In the genomic region with DNA sequence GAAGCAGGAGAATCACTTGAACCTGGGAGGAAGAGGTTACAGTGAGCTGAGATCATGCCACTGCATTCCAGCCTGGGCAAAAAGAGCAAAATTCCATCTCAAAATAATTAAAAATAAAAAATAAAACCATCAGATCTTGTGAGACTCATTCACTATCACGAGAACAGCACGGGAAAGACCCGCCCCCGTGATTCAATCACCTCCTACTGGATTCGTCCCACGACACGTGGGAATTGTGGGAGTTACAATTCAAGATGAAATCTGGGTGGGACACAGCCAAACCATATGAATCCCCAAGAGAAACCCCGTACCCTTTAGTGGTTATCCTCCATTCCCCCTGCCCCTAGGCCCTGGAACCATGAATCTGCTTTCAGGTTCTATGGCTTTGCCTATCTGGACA, we compare ENCODE assay signal across 38 cellular contexts. TPM values are rescaled to one million over a fixed set of nuclear protein-coding genes. Genes with fewer than 3 reads are reported as not detected.
"Had no signal": no experiment of that assay in that cellular context is flagged by ENCODE, and none has a peak within 500 bp of the region (broad histone marks: within the 10 kb centered on the region; RNA-seq: fewer than 3 reads in every experiment).

No MANE protein-coding gene starts in this region.

- H3K4me3 Mint-ChIP-seq: activated naive CD4-positive, alpha-beta T cell treated with anti-CD3 and anti-CD28 coated beads for 36 hours; activated naive CD4-positive, alpha-beta T cell treated with anti-CD3 and anti-CD28 coated beads, Interleukin-2, amount 10 ng/mL, durations not matched to agents 7 days and 5 days; activated naive CD4-positive, alpha-beta T cell treated with anti-CD3 and anti-CD28 coated beads, Interleukin-2, amount 50 U/mL, for 24 hours; activated naive CD8-positive, alpha-beta T cell; activated naive CD8-positive, alpha-beta T cell treated with anti-CD3 and anti-CD28 coated beads for 36 hours; activated naive CD8-positive, alpha-beta T cell treated with anti-CD3 and anti-CD28 coated beads, Interleukin-2, amount 10 ng/mL, durations not matched to agents 7 days and 5 days; activated naive CD8-positive, alpha-beta T cell treated with anti-CD3 and anti-CD28 coated beads, Interleukin-2, amount 50 U/mL, for 24 hours; activated T-cell treated with anti-CD3 and anti-CD28 coated beads, Interleukin-2, amount 50 U/mL, for 4 hours; activated T-cell treated with anti-CD3 and anti-CD28 coated beads, Interleukin-2, amount 50 U/mL, for 72 hours; activated T-helper 1 cell treated with anti-CD3 and anti-CD28 coated beads, Interleukin-12 subunit alpha, Interleukin-12 subunit beta, Interleukin-2, Interleukin-4 antibody, amounts not matched to agents 30 ng/mL and 10 ng/mL and 1 ng/mL, durations not matched to agents 14 hours and 24 hours and 36 hours; activated T-helper 17 cell treated with anti-CD3 and anti-CD28 coated beads, Interleukin-2, amount 50 U/mL, for 72 hours; brain; central memory CD8-positive, alpha-beta T cell had no signal

- H3K4me1 Mint-ChIP-seq: activated naive CD4-positive, alpha-beta T cell treated with anti-CD3 and anti-CD28 coated beads, Interleukin-2, amount 10 ng/mL, durations not matched to agents 7 days and 5 days; activated naive CD4-positive, alpha-beta T cell treated with anti-CD3 and anti-CD28 coated beads, Interleukin-2, amount 50 U/mL, for 24 hours; activated naive CD8-positive, alpha-beta T cell treated with anti-CD3 and anti-CD28 coated beads for 36 hours; activated naive CD8-positive, alpha-beta T cell treated with anti-CD3 and anti-CD28 coated beads, Interleukin-2, amount 10 ng/mL, durations not matched to agents 7 days and 5 days; activated naive CD8-positive, alpha-beta T cell treated with anti-CD3 and anti-CD28 coated beads, Interleukin-2, amount 50 U/mL, for 24 hours; activated T-helper 17 cell treated with anti-CD3 and anti-CD28 coated beads, Interleukin-2, amount 50 U/mL, for 72 hours; central memory CD8-positive, alpha-beta T cell had no signal

- H3K27me3 ChIP-seq: ascending aorta, brain microvascular endothelial cell, cardiac muscle cell had no signal

- FAIRE-seq: astrocyte, bronchial epithelial cell, colon had no signal

- H3K9me3 Mint-ChIP-seq: activated naive CD4-positive, alpha-beta T cell treated with anti-CD3 and anti-CD28 coated beads for 36 hours; activated naive CD4-positive, alpha-beta T cell treated with anti-CD3 and anti-CD28 coated beads, Interleukin-2, amount 10 ng/mL, durations not matched to agents 7 days and 5 days; activated naive CD4-positive, alpha-beta T cell treated with anti-CD3 and anti-CD28 coated beads, Interleukin-2, amount 50 U/mL, for 24 hours; activated naive CD4-positive, alpha-beta T cell treated with anti-CD3 and anti-CD28 coated beads, Interleukin-2, amount 50 U/mL, for 72 hours; activated naive CD8-positive, alpha-beta T cell treated with anti-CD3 and anti-CD28 coated beads for 36 hours; activated naive CD8-positive, alpha-beta T cell treated with anti-CD3 and anti-CD28 coated beads, Interleukin-2, amount 10 ng/mL, durations not matched to agents 7 days and 5 days; activated naive CD8-positive, alpha-beta T cell treated with anti-CD3 and anti-CD28 coated beads, Interleukin-2, amount 50 U/mL, for 24 hours; activated T-cell treated with anti-CD3 and anti-CD28 coated beads, Interleukin-2, amount 50 U/mL, for 4 hours; activated T-cell treated with anti-CD3 and anti-CD28 coated beads, Interleukin-2, amount 50 U/mL, for 72 hours; activated T-helper 1 cell treated with anti-CD3 and anti-CD28 coated beads, Interleukin-12 subunit alpha, Interleukin-12 subunit beta, Interleukin-2, Interleukin-4 antibody, amounts not matched to agents 30 ng/mL and 10 ng/mL and 1 ng/mL, durations not matched to agents 14 hours and 24 hours and 36 hours; activated T-helper 17 cell treated with anti-CD3 and anti-CD28 coated beads, Interleukin-2, amount 50 U/mL, for 72 hours; activated T-helper 2 cell treated with anti-CD3 and anti-CD28 coated beads, Interferon-gamma antibody, Interleukin-2, Interleukin-4, amounts not matched to agents 10 μg/mL and 5 μg/mL and 100 μg/mL, durations not matched to agents 14 hours and 24 hours and 36 hours; brain; central memory CD8-positive, alpha-beta T cell had no signal

- H3K9me3 ChIP-seq: adrenal gland, ascending aorta, body of pancreas, breast epithelium had no signal

- H3K27ac ChIP-seq: adrenal gland, ascending aorta, body of pancreas, brain microvascular endothelial cell, breast epithelium, cardiac muscle cell had no signal

- DNase-seq: activated effector memory CD4-positive, alpha-beta T cell treated with anti-CD3 and anti-CD28 coated beads, Interleukin-2, amount 50 U/mL, for 16 hours; activated effector memory CD4-positive, alpha-beta T cell treated with Interleukin-2 at 50 U/mL for 16 hours; activated gamma-delta T cell; activated gamma-delta T cell treated with Interleukin-2 at 50 U/mL for 16 hours; activated naive CD4-positive, alpha-beta T cell; activated naive CD4-positive, alpha-beta T cell treated with anti-CD3 and anti-CD28 coated beads for 36 hours; activated naive CD4-positive, alpha-beta T cell treated with anti-CD3 and anti-CD28 coated beads, Interleukin-2, amount 10 ng/mL, durations not matched to agents 7 days and 5 days; activated naive CD4-positive, alpha-beta T cell treated with anti-CD3 and anti-CD28 coated beads, Interleukin-2, amount 50 U/mL, for 16 hours; activated naive CD4-positive, alpha-beta T cell treated with Interleukin-2 at 50 U/mL for 16 hours; activated naive CD8-positive, alpha-beta T cell treated with anti-CD3 and anti-CD28 coated beads for 36 hours; activated naive CD8-positive, alpha-beta T cell treated with anti-CD3 and anti-CD28 coated beads, Interleukin-2, amount 10 ng/mL, durations not matched to agents 7 days and 5 days; activated naive CD8-positive, alpha-beta T cell treated with anti-CD3 and anti-CD28 coated beads, Interleukin-2, amount 50 U/mL, for 24 hours; activated T-cell treated with anti-CD3 and anti-CD28 coated beads, Interleukin-2, amount 50 U/mL, for 4 hours; activated T-cell treated with anti-CD3 and anti-CD28 coated beads, Interleukin-2, amount 50 U/mL, for 48 hours; activated T-cell treated with anti-CD3 and anti-CD28 coated beads, Interleukin-2, amount 50 U/mL, for 72 hours; adrenal gland; amniotic stem cell; amygdala; anterior cingulate cortex; aorta; body of pancreas; brain microvascular endothelial cell; central memory CD4-positive, alpha-beta T cell; cerebellar nuclear complex had no signal

- H3K4me1 ChIP-seq: adrenal gland, ascending aorta, body of pancreas, breast epithelium had no signal

- ATAC-seq: activated naive CD4-positive, alpha-beta T cell treated with anti-CD3 and anti-CD28 coated beads, Interleukin-2, amount 50 U/mL, for 72 hours; activated naive CD8-positive, alpha-beta T cell treated with anti-CD3 and anti-CD28 coated beads, Interleukin-2, amount 50 U/mL, for 24 hours; activated T-cell treated with anti-CD3 and anti-CD28 coated beads, Interleukin-2, amount 50 U/mL, for 4 hours; activated T-cell treated with anti-CD3 and anti-CD28 coated beads, Interleukin-2, amount 50 U/mL, for 72 hours; activated T-helper 17 cell treated with anti-CD3 and anti-CD28 coated beads, Interleukin-2, amount 50 U/mL, for 72 hours; body of pancreas had no signal

- H3K36me3 ChIP-seq: adrenal gland, ascending aorta, brain microvascular endothelial cell, breast epithelium, cardiac muscle cell had no signal

- H3K36me3 Mint-ChIP-seq: activated naive CD4-positive, alpha-beta T cell treated with anti-CD3 and anti-CD28 coated beads, Interleukin-2, amount 10 ng/mL, durations not matched to agents 7 days and 5 days; activated naive CD4-positive, alpha-beta T cell treated with anti-CD3 and anti-CD28 coated beads, Interleukin-2, amount 50 U/mL, for 24 hours; activated naive CD4-positive, alpha-beta T cell treated with anti-CD3 and anti-CD28 coated beads, Interleukin-2, amount 50 U/mL, for 72 hours; activated naive CD8-positive, alpha-beta T cell; activated naive CD8-positive, alpha-beta T cell treated with anti-CD3 and anti-CD28 coated beads for 36 hours; activated naive CD8-positive, alpha-beta T cell treated with anti-CD3 and anti-CD28 coated beads, Interleukin-2, amount 10 ng/mL, durations not matched to agents 7 days and 5 days; brain had no signal

- H3K4me3 ChIP-seq: adrenal gland, ascending aorta, body of pancreas, breast epithelium, cardiac muscle cell had no signal

- H3K27ac Mint-ChIP-seq: activated naive CD4-positive, alpha-beta T cell treated with anti-CD3 and anti-CD28 coated beads for 36 hours; activated naive CD4-positive, alpha-beta T cell treated with anti-CD3 and anti-CD28 coated beads, Interleukin-2, amount 10 ng/mL, durations not matched to agents 7 days and 5 days; activated naive CD4-positive, alpha-beta T cell treated with anti-CD3 and anti-CD28 coated beads, Interleukin-2, amount 50 U/mL, for 24 hours; activated naive CD8-positive, alpha-beta T cell; activated naive CD8-positive, alpha-beta T cell treated with anti-CD3 and anti-CD28 coated beads for 36 hours; activated naive CD8-positive, alpha-beta T cell treated with anti-CD3 and anti-CD28 coated beads, Interleukin-2, amount 10 ng/mL, durations not matched to agents 7 days and 5 days; activated naive CD8-positive, alpha-beta T cell treated with anti-CD3 and anti-CD28 coated beads, Interleukin-2, amount 50 U/mL, for 24 hours; activated T-cell treated with anti-CD3 and anti-CD28 coated beads, Interleukin-2, amount 50 U/mL, for 72 hours; activated T-helper 1 cell treated with anti-CD3 and anti-CD28 coated beads, Interleukin-12 subunit alpha, Interleukin-12 subunit beta, Interleukin-2, Interleukin-4 antibody, amounts not matched to agents 30 ng/mL and 10 ng/mL and 1 ng/mL, durations not matched to agents 14 hours and 24 hours and 36 hours; activated T-helper 17 cell treated with anti-CD3 and anti-CD28 coated beads, Interleukin-2, amount 50 U/mL, for 72 hours; activated T-helper 2 cell treated with anti-CD3 and anti-CD28 coated beads, Interferon-gamma antibody, Interleukin-2, Interleukin-4, amounts not matched to agents 10 μg/mL and 5 μg/mL and 100 μg/mL, durations not matched to agents 14 hours and 24 hours and 36 hours; brain had no signal

RNA-seq across cellular contexts. Expression of gene MGAT5B, which starts 15.4 kb away (rescaled TPM):
- total RNA-seq: ascending aorta, bronchial epithelial cell had no signal
- polyA plus RNA-seq: aorta had no signal
